In genomic region chr19:1221141-1221903, GRCh38 we compare ENCODE assay signal across 8 cellular contexts. TPM values are rescaled to one million over a fixed set of nuclear protein-coding genes. Genes with fewer than 3 reads are reported as not detected.
DNase-seq lines count a peak whose midpoint lies in the region; ATAC-seq and TF ChIP-seq lines count a peak whose summit lies in the region.

No MANE protein-coding gene starts in this region.

- no peaks in the 10 kb centered on the region for H3K27me3 ChIP-seq in WERI-Rb-1 (ENCODE audit: insufficient read depth, low read depth, severe bottlenecking)
- H3K27me3 ChIP-seq in psoas muscle (ENCODE audit: insufficient read depth in 3 of 3, low read length in 2 of 3), result no peaks in the 10 kb centered on the region

- 51 to 52% (median 52%) methylated on average over 28 to 33 of the region's 33 CpGs for WGBS in psoas muscle, 3 donors

- peak; percentile 44 for TF ChIP-seq CTCF in GM12865 (IDR thresholded peaks at IDR 0.05; ENCODE audit: insufficient read depth, low read depth, low read length, missing control alignments)
- TF ChIP-seq CTCF in WERI-Rb-1 (IDR thresholded peaks at IDR 0.05; ENCODE audit: low read depth, low read length), result peak; percentile 92
- TF ChIP-seq CTCF in psoas muscle (IDR thresholded peaks at IDR 0.05), result peak; percentile 84

- H3K27ac ChIP-seq in WERI-Rb-1 (peak overlapping the region; percentile 52), psoas muscle (peak overlapping the region; percentile 99)

- ATAC-seq in psoas muscle (peak; percentile 68 to 80 (median 73)), HG02763 (IDR thresholded peaks at IDR 0.05; ENCODE audit: unreplicated experiment) (no peak), HG03175 (IDR thresholded peaks at IDR 0.05; ENCODE audit: unreplicated experiment) (no peak), GM21381 (IDR thresholded peaks at IDR 0.05; ENCODE audit: unreplicated experiment) (no peak)

- H3K36me3 ChIP-seq in WERI-Rb-1 (peaks cover 64% of the 10 kb centered on the region), psoas muscle (ENCODE audit: insufficient read depth in 1 of 2, low read depth in 1 of 2) (peaks cover 0 to 56% of the 10 kb centered on the region in 2 donors)

- H3K4me1 ChIP-seq in psoas muscle, result peaks cover 65% of the 10 kb centered on the region

- H3K9me3 ChIP-seq in WERI-Rb-1 (ENCODE audit: severe bottlenecking) (no peaks in the 10 kb centered on the region), psoas muscle (no peaks in the 10 kb centered on the region)

- intact Hi-C loops in head of caudate nucleus (cut with DNase I) (no loop called here), psoas muscle (cut with DNase I) (loop anchor here (1.0 to 2.0 kb wide), 2 partner anchors 17 to 19 kb away; partner anchors contain the start of gene CBARP (in 1 of the 2))

- DNase-seq in GM12865 (ENCODE audit: low read depth) (no peak), WERI-Rb-1 (peak; percentile 78), head of caudate nucleus (peak in 37 of 42 donors; percentile 61 to 89 (median 75)), psoas muscle (peak; percentile 81 to 94), HuH-7 (ENCODE audit: low spot score) (no peak)

- H3K4me3 ChIP-seq in GM12865 (ENCODE audit: low read depth, low read length) (no peak overlapping the region), WERI-Rb-1 (ENCODE audit: low read depth, low read length) (no peak overlapping the region), psoas muscle (no peak overlapping the region)

RNA-seq across cellular contexts. Expression of gene STK11, which starts 15.7 kb away (rescaled TPM):
- 10 to 100 TPM; 83.5 to 95.0 (median 88.3) TPM for total RNA-seq in psoas muscle
- polyA plus RNA-seq in psoas muscle, result 100 to 1,000 TPM in 1 of 3 donors, 10 to 100 TPM in 2; 64.9 to 133 (median 83.4) TPM

RNA-seq across cellular contexts. Expression of gene CBARP, which starts 16.5 kb away (rescaled TPM):
- 1 to 10 TPM in 2 of 4 donors, under 1 TPM in 2; 0.41 to 4.0 (median 1.5) TPM for total RNA-seq in psoas muscle
- polyA plus RNA-seq in psoas muscle, result 10 to 100 TPM in 1 of 3 donors, under 1 TPM in 2; 0.75 to 19.0 (median 0.88) TPM

RNA-seq across cellular contexts. Expression of gene ATP5F1D, which starts 20.2 kb away (rescaled TPM):
- 100 to 1,000 TPM; 362 to 759 (median 472) TPM for total RNA-seq in psoas muscle
- polyA plus RNA-seq in psoas muscle, result 100 to 1,000 TPM; 310 to 858 (median 690) TPM

RNA-seq across cellular contexts. Expression of gene MIDN, which starts 27.1 kb away (rescaled TPM):
- total RNA-seq in psoas muscle, result 100 to 1,000 TPM in 3 of 4 donors, 10 to 100 TPM in 1; 84.7 to 331 (median 217) TPM
- polyA plus RNA-seq in psoas muscle, result 100 to 1,000 TPM in 1 of 3 donors, 10 to 100 TPM in 2; 29.2 to 147 (median 36.4) TPM

RNA-seq across cellular contexts. Expression of gene SBNO2, which starts 47.3 kb away (rescaled TPM):
- 100 to 1,000 TPM in 1 of 4 donors, 10 to 100 TPM in 3; 20.9 to 138 (median 76.9) TPM for total RNA-seq in psoas muscle
- polyA plus RNA-seq in psoas muscle, result 10 to 100 TPM; 18.5 to 47.2 (median 20.2) TPM

Comparison
In these comparisons a context has a peak if more than half of its experiments do, and no peak if none do; other contexts are left out.
1. DNase-seq: peak in WERI-Rb-1 (single experiment), head of caudate nucleus (37 of 42) and psoas muscle (2 of 2); none in GM12865 (single experiment) and HuH-7 (single experiment).
2. ATAC-seq: peak in psoas muscle (4 of 4); none in HG02763 (single experiment), HG03175 (single experiment) and GM21381 (single experiment).
3. Peak in every context shown above with its lines, with median percentiles within 50 percentile points of each other: CTCF ChIP-seq.